ENCODE assay signal across 9 cellular contexts in the genomic region with DNA sequence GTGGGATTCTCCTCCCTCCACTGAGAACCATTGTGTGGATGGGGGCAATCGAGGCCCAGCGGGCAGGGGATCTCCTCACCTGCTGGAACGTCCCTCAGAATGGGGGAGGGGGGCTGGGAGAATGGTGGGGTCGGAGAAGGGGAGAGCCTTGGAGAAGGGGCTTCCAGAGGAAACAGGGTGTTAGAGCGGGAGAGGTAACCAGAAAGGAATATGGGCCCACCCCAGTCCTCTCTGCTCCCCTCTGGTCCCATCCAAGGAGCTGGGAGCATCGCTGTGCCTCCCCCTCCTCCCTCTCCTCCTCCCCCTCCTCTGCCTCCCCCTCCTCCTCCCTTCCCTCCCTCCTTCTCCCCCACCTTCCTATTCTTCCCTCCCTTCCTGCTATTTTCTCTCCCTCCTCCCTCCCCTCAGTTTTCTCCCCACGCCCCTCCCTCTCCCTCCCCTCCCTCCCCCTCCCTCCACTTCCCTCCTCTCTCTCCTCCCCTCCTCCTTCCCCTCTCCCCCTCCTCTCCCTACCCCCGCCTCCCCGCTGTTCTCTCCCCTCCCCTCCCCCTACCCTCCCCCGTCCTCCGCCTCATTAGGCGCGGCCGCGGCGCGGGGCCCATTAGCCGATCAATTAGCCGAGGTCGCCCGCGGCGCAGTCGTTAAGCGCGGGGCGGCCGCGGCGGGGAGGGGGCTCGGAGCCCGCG. TPM values are rescaled to one million over a fixed set of nuclear protein-coding genes. Genes with fewer than 3 reads are reported as not detected.
DNase-seq lines count a peak whose midpoint lies in the region; ATAC-seq and TF ChIP-seq lines count a peak whose summit lies in the region.
"Had no signal": no experiment of that assay in that cellular context is flagged by ENCODE, and none has a peak within 500 bp of the region (broad histone marks: within the 10 kb centered on the region; RNA-seq: fewer than 3 reads in every experiment).

No MANE protein-coding gene starts in this region.

- no peak; the same call in 2 of the 3 replicates for ATAC-seq in DND-41 (ENCODE audit: insufficient read depth, low read depth)
- no peak for ATAC-seq in activated CD4-positive, alpha-beta T cell treated with anti-CD3 and anti-CD28 coated beads for 36 hours

- H4K20me1 ChIP-seq in DND-41 (ENCODE audit: insufficient read depth, low read length) (no peaks in the 10 kb centered on the region), PC-9 (ENCODE audit: insufficient read depth) (no peaks in the 10 kb centered on the region)

- H3K4me3 Mint-ChIP-seq in activated CD4-positive, alpha-beta T cell treated with anti-CD3 and anti-CD28 coated beads for 36 hours = no peak overlapping the region

- H3K79me2 ChIP-seq in DND-41 (ENCODE audit: insufficient read depth, low read length) = no peaks in the 10 kb centered on the region
- H3K79me2 ChIP-seq in PC-9 (ENCODE audit: low read depth) = no peaks in the 10 kb centered on the region

- no TSS peak for BruUV-seq in PC-9 (replicated peaks; lab: Mats Ljungman, UMichigan)

- H3K9me3 ChIP-seq in DND-41 (ENCODE audit: insufficient read depth, low read length, severe bottlenecking) = no peaks in the 10 kb centered on the region
- H3K9me3 ChIP-seq in esophagus squamous epithelium = no peaks in the 10 kb centered on the region
- H3K9me3 ChIP-seq in prostate gland = no peaks in the 10 kb centered on the region
- no peaks in the 10 kb centered on the region for H3K9me3 ChIP-seq in PC-9 (ENCODE audit: insufficient read depth, low read depth)

- H3K27ac Mint-ChIP-seq in activated CD4-positive, alpha-beta T cell treated with anti-CD3 and anti-CD28 coated beads for 36 hours = no peak overlapping the region

- H3K4me2 ChIP-seq in DND-41 (ENCODE audit: insufficient read depth, low read length) (peak overlapping the region; percentile 69), PC-9 (no peak overlapping the region)

- H3K9ac ChIP-seq in DND-41 (ENCODE audit: low read depth, low read length) = peak overlapping the region; percentile 49; the same call in 1 of the 2 replicates

- H3K36me3 Mint-ChIP-seq in activated CD4-positive, alpha-beta T cell treated with anti-CD3 and anti-CD28 coated beads for 36 hours (ENCODE audit: low read depth) = no peaks in the 10 kb centered on the region

- H3K9me3 Mint-ChIP-seq in activated CD4-positive, alpha-beta T cell treated with anti-CD3 and anti-CD28 coated beads for 36 hours (ENCODE audit: low read depth) = no peaks in the 10 kb centered on the region
- H3K9me3 Mint-ChIP-seq: activated CD4-positive, alpha-beta T cell treated with anti-CD3 and anti-CD28 coated beads, Interleukin-2, amount 10 ng/mL, durations not matched to agents 24 days and 14 days had no signal

- H3K27me3 ChIP-seq in DND-41 (ENCODE audit: insufficient read depth, low read length, poor library complexity) (no peaks in the 10 kb centered on the region), esophagus squamous epithelium (peaks cover 0 to 1% (median 0%) of the 10 kb centered on the region in 4 donors), prostate gland (replicated peaks; ENCODE audit: insufficient read depth) (no peaks in the 10 kb centered on the region), PC-9 (ENCODE audit: insufficient read depth, low read depth) (no peaks in the 10 kb centered on the region)

- peaks cover 41% of the 10 kb centered on the region for H3K4me1 ChIP-seq in DND-41 (ENCODE audit: insufficient read depth, low read length)
- peaks cover 17 to 50% (median 28%) of the 10 kb centered on the region in 3 donors for H3K4me1 ChIP-seq in esophagus squamous epithelium
- H3K4me1 ChIP-seq in prostate gland (replicated peaks) = no peaks in the 10 kb centered on the region
- no peaks in the 10 kb centered on the region for H3K4me1 ChIP-seq in PC-9 (replicated peaks; ENCODE audit: insufficient read depth)

- TF ChIP-seq CTCF in DND-41 (IDR thresholded peaks at IDR 0.05; ENCODE audit: borderline replicate concordance, extremely low read depth, low read length, poor library complexity, severe bottlenecking) (no peak), esophagus squamous epithelium (IDR thresholded peaks at IDR 0.05) (no peak), prostate gland (IDR thresholded peaks at IDR 0.05) (no peak), PC-9 (conservative IDR thresholded peaks at IDR 0.05) (no peak)

- no peaks in the 10 kb centered on the region for H3K36me3 ChIP-seq in DND-41 (ENCODE audit: insufficient read depth, low read length)
- no peaks in the 10 kb centered on the region for H3K36me3 ChIP-seq in esophagus squamous epithelium
- H3K36me3 ChIP-seq in prostate gland = no peaks in the 10 kb centered on the region
- no peaks in the 10 kb centered on the region for H3K36me3 ChIP-seq in PC-9 (ENCODE audit: low read depth)

- H3K9me2 ChIP-seq in PC-9 (ENCODE audit: insufficient read depth) = no peaks in the 10 kb centered on the region

- H3K27me3 Mint-ChIP-seq in activated CD4-positive, alpha-beta T cell treated with anti-CD3 and anti-CD28 coated beads for 36 hours = no peaks in the 10 kb centered on the region

- 22 to 31% methylated on average over 2 to 4 of the region's 33 CpGs for WGBS in esophagus squamous epithelium, 2 donors
- 18% methylated on average over 6 of the region's 33 CpGs for WGBS in prostate gland

- DNase-seq in DND-41 (peak; percentile 57), NCI-H2227 (lab: John Stamatoyannopoulos, UW; ENCODE audit: unreplicated experiment) (peak; percentile 51), esophagus squamous epithelium (lab: John Stamatoyannopoulos, UW) (no peak), prostate gland (ENCODE audit: low spot score) (peak; percentile 65), PC-9 (no peak), HuH-7 (ENCODE audit: low spot score) (no peak), GDM1 (lab: John Stamatoyannopoulos, UW) (no peak)
- no peak for DNase-seq in activated CD4-positive, alpha-beta T cell treated with anti-CD3 and anti-CD28 coated beads for 36 hours

- TF ChIP-seq POLR2A in esophagus squamous epithelium (IDR thresholded peaks at IDR 0.05) (no peak), prostate gland (IDR thresholded peaks at IDR 0.05) (no peak)

- no peak overlapping the region; the same call in 1 of the 2 replicates for H2AFZ ChIP-seq in DND-41 (ENCODE audit: low read depth, low read length)
- no peak overlapping the region for H2AFZ ChIP-seq in PC-9

- intact Hi-C loops in esophagus squamous epithelium (cut with DNase I) = no loop called here
- intact Hi-C loops in prostate gland (cut with DNase I) = no loop called here
- intact Hi-C loops in PC-9 (cut with micrococcal nuclease; ENCODE audit: unreplicated experiment) = no loop called here
- intact Hi-C loops in activated CD4-positive, alpha-beta T cell treated with anti-CD3 and anti-CD28 coated beads for 36 hours (cut with DNase I, micrococcal nuclease) = loop anchor here in 1 of 2 experiments (2.0 kb wide), 1 partner anchor 14 kb away; no protein-coding TSS in a partner anchor

- H3K4me3 ChIP-seq in DND-41 (ENCODE audit: low read depth in 1 of 2, low read length in 2 of 2) (peak overlapping the region in 1 of 2 experiments; percentile 52; a peak in 2 of 4 replicates), esophagus squamous epithelium (peak overlapping the region; percentile 19 to 70 (median 48)), prostate gland (peak overlapping the region; percentile 27 to 54), PC-9 (no peak overlapping the region)

- peaks cover 12% of the 10 kb centered on the region for H3K4me1 Mint-ChIP-seq in activated CD4-positive, alpha-beta T cell treated with anti-CD3 and anti-CD28 coated beads for 36 hours

- POLR2A ChIA-PET in PC-9 (lab: Charles Lee; ENCODE audit: unreplicated experiment) = no interaction called here
- POLR2A ChIA-PET in activated CD4-positive, alpha-beta T cell treated with anti-CD3 and anti-CD28 coated beads for 36 hours (lab: Charles Lee) = no interaction called here

- H3K27ac ChIP-seq in DND-41 (ENCODE audit: low read length) (peak overlapping the region; percentile 39; the same call in 1 of the 2 replicates), esophagus squamous epithelium (peak overlapping the region; percentile 75 to 92 (median 88)), prostate gland (peak overlapping the region; percentile 89 to 93), PC-9 (no peak overlapping the region)

- no peaks in the 10 kb centered on the region for H3F3A ChIP-seq in PC-9 (ENCODE audit: insufficient read depth, low read depth)

- CTCF ChIA-PET in PC-9 (lab: Charles Lee) = no interaction called here
- CTCF ChIA-PET in activated CD4-positive, alpha-beta T cell treated with anti-CD3 and anti-CD28 coated beads for 36 hours (lab: Charles Lee) = interaction anchor here (1.0 to 1.2 kb wide), 2 partner anchors 8 to 14 kb away, joined by 3 read pairs; no protein-coding TSS in a partner anchor

RNA-seq across cellular contexts. Expression of gene TLE5, which starts 15.5 kb away (rescaled TPM):
- total RNA-seq in esophagus squamous epithelium (100 to 1,000 TPM; 141 to 433 (median 298) TPM), prostate gland (100 to 1,000 TPM; 546 to 767 TPM), PC-9 (2021) (210 and 217 TPM in 2 replicates)
- 100 to 1,000 TPM; 349 to 533 TPM for total RNA-seq in activated CD4-positive, alpha-beta T cell treated with anti-CD3 and anti-CD28 coated beads for 36 hours

RNA-seq across cellular contexts. Expression of gene TLE2, which starts 17.7 kb away (rescaled TPM):
- total RNA-seq in esophagus squamous epithelium (10 to 100 TPM in 1 of 4 donors, 1 to 10 TPM in 3; 5.4 to 22.7 (median 7.6) TPM), prostate gland (10 to 100 TPM; 61.9 to 82.1 TPM), PC-9 (2021) (13.7 and 21.8 TPM in 2 replicates)
- total RNA-seq in activated CD4-positive, alpha-beta T cell treated with anti-CD3 and anti-CD28 coated beads for 36 hours = 1 to 10 TPM; 4.7 to 6.3 TPM

RNA-seq across cellular contexts. Expression of gene GNA11, which starts 47.4 kb away (rescaled TPM):
- total RNA-seq in esophagus squamous epithelium (10 to 100 TPM; 21.2 to 39.7 (median 34.0) TPM), prostate gland (100 to 1,000 TPM in 1 of 2 donors, 10 to 100 TPM in 1; 61.3 to 117 TPM), PC-9 (2021) (36.9 and 38.8 TPM in 2 replicates)
- 10 to 100 TPM in 1 of 2 experiments, 1 to 10 TPM in 1; 7.3 to 13.2 TPM for total RNA-seq in activated CD4-positive, alpha-beta T cell treated with anti-CD3 and anti-CD28 coated beads for 36 hours

Comparison
In these comparisons a context has a peak if more than half of its experiments do, and no peak if none do; other contexts are left out.
1. DNase-seq: peak in DND-41 (single experiment), NCI-H2227 (single experiment) and prostate gland (single experiment); none in esophagus squamous epithelium (single experiment), PC-9 (0 of 2), HuH-7 (single experiment), activated CD4-positive, alpha-beta T cell treated with anti-CD3 and anti-CD28 coated beads for 36 hours (single experiment) and GDM1 (single experiment).